In genomic region chr3:23232879-23233278, GRCh38 we compare ENCODE assay signal across 26 cellular contexts.
"Had no signal": no experiment of that assay in that cellular context is flagged by ENCODE, and none has a peak within 500 bp of the region (broad histone marks: within the 10 kb centered on the region; RNA-seq: fewer than 3 reads in every experiment).

No MANE protein-coding gene starts in this region.

- H3K27me3 Mint-ChIP-seq: memory B cell; naive B cell; stimulated activated naive B cell treated with anti-CD40 and anti-IgM and Interleukin-4, amounts not matched to agents 10 μg/mL and 1 μg/mL and 100 μg/mL, for 72 hours had no signal

- ATAC-seq: esophagus mucosa; heart left ventricle; lower lobe of right lung; sciatic nerve; stimulated activated naive B cell treated with anti-CD40 and anti-IgM and Interleukin-4, amounts not matched to agents 10 μg/mL and 1 μg/mL and 100 μg/mL, for 72 hours had no signal

- H3K4me3 Mint-ChIP-seq: immature natural killer cell; memory B cell; nephron; stimulated activated naive B cell treated with anti-CD40 and anti-IgM and Interleukin-4, amounts not matched to agents 10 μg/mL and 1 μg/mL and 100 μg/mL, for 72 hours had no signal

- H3K27ac Mint-ChIP-seq: immature natural killer cell; memory B cell; nephron; stimulated activated naive B cell treated with anti-CD40 and anti-IgM and Interleukin-4, amounts not matched to agents 10 μg/mL and 1 μg/mL and 100 μg/mL, for 72 hours had no signal

- H3K27me3 ChIP-seq: dorsolateral prefrontal cortex, heart left ventricle, neutrophil, spleen, stomach had no signal

- H3K4me1 Mint-ChIP-seq: immature natural killer cell had no signal

- DNase-seq: cortex of kidney; dorsolateral prefrontal cortex; effector CD8-positive, alpha-beta T cell; heart left ventricle; hippocampal formation; immature natural killer cell; kidney; left cardiac atrium; left ventricle myocardium inferior; lower lobe of right lung; midbrain; naive B cell; spleen; stimulated activated CD4-positive, alpha-beta T cell treated with anti-CD3 and anti-CD28 coated beads, Interleukin-15, amount 100 ng/mL, for 24 hours; stimulated activated CD4-positive, alpha-beta T cell treated with anti-CD3 and anti-CD28 coated beads, Interleukin-1b, Interleukin-23, amount 100 ng/mL, for 48 hours; stimulated activated CD4-positive, alpha-beta T cell treated with anti-CD3 and anti-CD28 coated beads, Interleukin-4, amount 100 ng/mL, for 24 hours; stimulated activated naive B cell treated with anti-CD40 and anti-IgM and Interleukin-4, amounts not matched to agents 10 μg/mL and 1 μg/mL and 100 μg/mL, for 72 hours; stomach; substantia nigra; trophoblast cell had no signal

- H3K36me3 ChIP-seq: heart left ventricle, left ventricle myocardium inferior, lower lobe of right lung, neutrophil, spleen, stomach, thoracic aorta had no signal

- H3K9me3 ChIP-seq: heart left ventricle, left ventricle myocardium inferior, lower lobe of right lung, neutrophil, stomach, thoracic aorta had no signal

- H3K36me3 Mint-ChIP-seq: immature natural killer cell, memory B cell, naive B cell had no signal

- H3K27ac ChIP-seq: dorsolateral prefrontal cortex, heart left ventricle, left ventricle myocardium inferior, lower lobe of right lung, neutrophil, spleen, stomach, thoracic aorta had no signal

- H3K4me3 ChIP-seq: dorsolateral prefrontal cortex, heart left ventricle, left ventricle myocardium inferior, lower lobe of right lung, spleen, stomach, thoracic aorta had no signal

- H3K9me3 Mint-ChIP-seq: nephron had no signal
